In the genomic region with DNA sequence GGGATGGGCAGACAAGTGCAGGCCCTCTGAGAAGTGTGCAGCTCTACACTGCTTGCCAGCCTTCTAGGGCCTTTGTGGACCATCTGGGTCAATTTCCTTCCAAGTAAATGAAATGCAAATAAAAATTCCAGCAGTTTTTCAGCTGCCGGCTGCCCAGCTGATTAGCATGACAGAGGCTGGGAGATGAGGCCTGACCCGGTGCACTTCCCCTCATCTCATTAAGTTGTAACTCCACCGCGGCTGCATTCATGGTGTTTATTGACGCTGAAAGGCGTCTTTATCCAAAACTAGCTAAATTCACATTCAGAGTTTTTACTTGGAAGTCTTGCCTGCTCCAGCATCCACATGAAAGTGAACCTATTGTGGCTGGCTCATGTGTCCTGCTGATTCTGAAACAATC, we compare ENCODE assay signal across 38 cellular contexts. TPM values are rescaled to one million over a fixed set of nuclear protein-coding genes. Genes with fewer than 3 reads are reported as not detected.
DNase-seq lines count a peak whose midpoint lies in the region; ATAC-seq and TF ChIP-seq lines count a peak whose summit lies in the region.
"Had no signal": no experiment of that assay in that cellular context is flagged by ENCODE, and none has a peak within 500 bp of the region (broad histone marks: within the 10 kb centered on the region; RNA-seq: fewer than 3 reads in every experiment).

No MANE protein-coding gene starts in this region.

- peak overlapping the region; percentile 52 for H3K4me2 ChIP-seq in GM23338

- DNase-seq in GM23338 (ENCODE audit: low spot score) (peak; percentile 78), NCI-H526 treated with DMSO at 0.1 percent for 48 hours (lab: John Stamatoyannopoulos, UW) (peak; percentile 73), glutamatergic neuron (peak; percentile 18), pons (ENCODE audit: low spot score) (peak; percentile 41), DMS79 treated with DMSO at 0.1 percent for 48 hours (lab: John Stamatoyannopoulos, UW) (no peak)
- DNase-seq: activated CD4-positive, alpha-beta T cell treated with anti-CD3 and anti-CD28 coated beads for 36 hours; activated CD8-positive, alpha-beta memory T cell treated with anti-CD3 and anti-CD28 coated beads for 24 hours; activated naive CD4-positive, alpha-beta T cell treated with anti-CD3 and anti-CD28 coated beads, Interleukin-2, amount 50 U/mL, for 16 hours; activated T-cell treated with anti-CD3 and anti-CD28 coated beads for 4 hours; brain microvascular endothelial cell; C1 segment of cervical spinal cord; cerebellar nuclear complex; dermis blood vessel endothelial cell; esophagus squamous epithelium; foreskin keratinocyte; GDM1; GM23248; heart right ventricle; KG1; NCI-H1105 treated with DMSO at 0.1 percent for 48 hours; NCI-H2029; NCI-H774; right lobe of liver; stimulated activated CD4-positive, alpha-beta T cell treated with anti-CD3 and anti-CD28 coated beads, Interleukin-4, amount 100 ng/mL, for 1 hour; stomach; thyroid gland had no signal

- H3K4me1 ChIP-seq in GM23338 (ENCODE audit: insufficient read depth): peaks cover 19% of the 10 kb centered on the region
- H3K4me1 ChIP-seq: esophagus squamous epithelium, foreskin keratinocyte, heart right ventricle, parathyroid adenoma, right lobe of liver, stomach, thyroid gland, vagina had no signal

- peak overlapping the region; percentile 8 for H2AFZ ChIP-seq in GM23338
- H2AFZ ChIP-seq: GM23248, parathyroid adenoma had no signal

- H3K27ac Mint-ChIP-seq in GM23338 (peak overlapping the region; percentile 91), glutamatergic neuron (ENCODE audit: unreplicated experiment) (no peak overlapping the region)
- H3K27ac Mint-ChIP-seq: activated CD4-positive, alpha-beta T cell treated with anti-CD3 and anti-CD28 coated beads for 36 hours; activated T-helper 2 cell treated with anti-CD3 and anti-CD28 coated beads, Interferon-gamma antibody, Interleukin-2, Interleukin-4, amounts not matched to agents 10 μg/mL and 5 μg/mL and 100 μg/mL, durations not matched to agents 14 hours and 24 hours and 36 hours; nephron; T-helper 2 cell treated with Interferon-gamma antibody and Interleukin-4, amounts not matched to agents 5 μg/mL and 100 μg/mL, for 36 hours had no signal

- TF ChIP-seq CTCF in GM23338 (conservative IDR thresholded peaks at IDR 0.05; ENCODE audit: low read depth in 2 of 2): no peak
- TF ChIP-seq CTCF in glutamatergic neuron (IDR thresholded peaks at IDR 0.05; ENCODE audit: partially characterized antibody, unreplicated experiment): no peak

- H3K36me3 Mint-ChIP-seq in GM23338 (ENCODE audit: low read depth) (peaks cover 6% of the 10 kb centered on the region; the same call in 2 of the 3 replicates), glutamatergic neuron (ENCODE audit: unreplicated experiment) (no peaks in the 10 kb centered on the region)

- H3K9me2 ChIP-seq in GM23338 (ENCODE audit: insufficient read depth): peaks cover 18% of the 10 kb centered on the region

- H3F3A ChIP-seq in GM23338 (replicated peaks; ENCODE audit: low read depth): 0 out of 2 replicates have a peak, but pooled peaks cover 4% of the 10 kb centered on the region

- no peaks in the 10 kb centered on the region for H3K36me3 ChIP-seq in GM23338 (ENCODE audit: insufficient read depth)
- H3K36me3 ChIP-seq: brain microvascular endothelial cell, esophagus squamous epithelium, heart right ventricle, right lobe of liver, stomach, thyroid gland, vagina had no signal

- ATAC-seq in GM23338 (peak; percentile 87), HG03432 (IDR thresholded peaks at IDR 0.05; ENCODE audit: unreplicated experiment) (no peak), HG03521 (IDR thresholded peaks at IDR 0.05; ENCODE audit: unreplicated experiment) (no peak)
- ATAC-seq: activated CD4-positive, alpha-beta T cell treated with anti-CD3 and anti-CD28 coated beads for 36 hours; foreskin keratinocyte; heart right ventricle; right lobe of liver had no signal

- H3K27me3 Mint-ChIP-seq in GM23338 (ENCODE audit: insufficient read depth, low read depth, poor library complexity): peaks cover 9% of the 10 kb centered on the region
- H3K27me3 Mint-ChIP-seq in glutamatergic neuron (ENCODE audit: unreplicated experiment): peaks cover 2% of the 10 kb centered on the region
- H3K27me3 Mint-ChIP-seq: activated CD4-positive, alpha-beta T cell treated with anti-CD3 and anti-CD28 coated beads for 36 hours had no signal

- H3K79me2 ChIP-seq in GM23338 (replicated peaks; ENCODE audit: insufficient read depth): no peaks in the 10 kb centered on the region
- H3K79me2 ChIP-seq: parathyroid adenoma had no signal

- no peaks in the 10 kb centered on the region for H3K27me3 ChIP-seq in GM23338 (ENCODE audit: insufficient read depth)
- H3K27me3 ChIP-seq: brain microvascular endothelial cell, foreskin keratinocyte, right lobe of liver, thyroid gland, vagina had no signal

- H3K4me3 Mint-ChIP-seq in GM23338 (peak overlapping the region; percentile 46), glutamatergic neuron (ENCODE audit: unreplicated experiment) (no peak overlapping the region)
- H3K4me3 Mint-ChIP-seq: activated CD4-positive, alpha-beta T cell treated with anti-CD3 and anti-CD28 coated beads for 36 hours; nephron; T-helper 2 cell treated with Interferon-gamma antibody and Interleukin-4, amounts not matched to agents 5 μg/mL and 100 μg/mL, for 36 hours had no signal

- no peaks in the 10 kb centered on the region for H4K20me1 ChIP-seq in GM23338 (replicated peaks; ENCODE audit: insufficient read depth)

- H3K9me3 Mint-ChIP-seq in GM23338 (peaks cover 2% of the 10 kb centered on the region; the same call in 1 of the 3 replicates), glutamatergic neuron (ENCODE audit: unreplicated experiment) (peaks cover 6% of the 10 kb centered on the region)
- H3K9me3 Mint-ChIP-seq: activated T-helper 2 cell treated with anti-CD3 and anti-CD28 coated beads, Interferon-gamma antibody, Interleukin-2, Interleukin-4, amounts not matched to agents 10 μg/mL and 5 μg/mL and 100 μg/mL, durations not matched to agents 14 hours and 24 hours and 36 hours; T-helper 2 cell treated with Interferon-gamma antibody and Interleukin-4, amounts not matched to agents 5 μg/mL and 100 μg/mL, for 36 hours had no signal

- peak overlapping the region; percentile 83 for H3K27ac ChIP-seq in GM23338 (ENCODE audit: low read depth)
- H3K27ac ChIP-seq: brain microvascular endothelial cell, esophagus squamous epithelium, foreskin keratinocyte, GM23248, heart right ventricle, parathyroid adenoma, right lobe of liver, stomach, thyroid gland, vagina had no signal

- H3K4me1 Mint-ChIP-seq in GM23338 (peaks cover 31% of the 10 kb centered on the region), glutamatergic neuron (ENCODE audit: low read depth, unreplicated experiment) (no peaks in the 10 kb centered on the region)
- H3K4me1 Mint-ChIP-seq: activated CD4-positive, alpha-beta T cell treated with anti-CD3 and anti-CD28 coated beads for 36 hours; nephron had no signal

- H3K4me3 ChIP-seq in GM23338: peak overlapping the region; percentile 21; the same call in 1 of the 2 replicates
- H3K4me3 ChIP-seq: esophagus squamous epithelium, GM23248, heart right ventricle, lung, right lobe of liver, stomach, thyroid gland, vagina had no signal

TF ChIP-seq in GM23338, 12 proteins besides CTCF, POLR2A, EP300 and RAD21 (continues in another document):
- no peak for TF ChIP-seq POLR2AphosphoS5 (IDR thresholded peaks at IDR 0.05; ENCODE audit: low read depth)
- TF ChIP-seq STAT1 (IDR thresholded peaks at IDR 0.05; ENCODE audit: unreplicated experiment): no peak

RNA-seq across cellular contexts. Expression of a gene that starts 47.4 kb away (rescaled TPM):
- total RNA-seq in GM23338 (2014; rRNA removed; shearing (Covaris generic)): not detected in 2 replicates
- not detected in 2 replicates for polyA plus RNA-seq in GM23338 (2016; fragmentation: Nextera tagmentation; extraction: Ambion mirVana)
- total RNA-seq in glutamatergic neuron (ENCODE audit: unreplicated experiment): not detected
- total RNA-seq: activated CD4-positive, alpha-beta T cell treated with anti-CD3 and anti-CD28 coated beads for 36 hours; activated T-helper 2 cell treated with anti-CD3 and anti-CD28 coated beads, Interferon-gamma antibody, Interleukin-2, Interleukin-4, amounts not matched to agents 10 μg/mL and 5 μg/mL and 100 μg/mL, durations not matched to agents 14 hours and 24 hours and 36 hours; dermis blood vessel endothelial cell; esophagus squamous epithelium; foreskin keratinocyte; GM23248; heart right ventricle; lung; MCF 10A; mucosa of gallbladder; right lobe of liver; RPMI7951; stomach; thyroid gland; vagina had no signal
- polyA plus RNA-seq: AG04450, foreskin keratinocyte, GM23248, heart right ventricle, lung, stomach had no signal
